32 cellular contexts compared by ENCODE assay signal in genomic region chr3:52839892-52840545, GRCh38. TPM values are rescaled to one million over a fixed set of nuclear protein-coding genes. Genes with fewer than 3 reads are reported as not detected.
DNase-seq lines count a peak whose midpoint lies in the region; ATAC-seq and TF ChIP-seq lines count a peak whose summit lies in the region.
"Had no signal": no experiment of that assay in that cellular context is flagged by ENCODE, and none has a peak within 500 bp of the region (broad histone marks: within the 10 kb centered on the region; RNA-seq: fewer than 3 reads in every experiment).

No MANE protein-coding gene starts in this region.

- POLR2A ChIA-PET in Caco-2 (lab: Charles Lee) (no interaction called here), T-cell (lab: Charles Lee) (no interaction called here)

- BruUV-seq in Caco-2 (replicated peaks; lab: Mats Ljungman, UMichigan), result no TSS peak

- TF ChIP-seq CTCF in left ventricle myocardium inferior (IDR thresholded peaks at IDR 0.05; ENCODE audit: borderline replicate concordance) (no peak), CD14-positive monocyte (IDR thresholded peaks at IDR 0.05) (no peak), Caco-2 (IDR thresholded peaks at IDR 0.05; ENCODE audit: insufficient read depth in 1 of 2, low read depth in 1 of 2, low read length in 1 of 2, severe bottlenecking in 1 of 2, unreplicated experiment in 1 of 2) (no peak)

- peak overlapping the region in 5 of 6 donors; percentile 53 to 97 (median 65) for H3K27ac Mint-ChIP-seq in immature natural killer cell
- H3K27ac Mint-ChIP-seq in CD14-positive monocyte, result peak overlapping the region in 1 of 7 donors; percentile 33
- H3K27ac Mint-ChIP-seq in Caco-2 (ENCODE audit: unreplicated experiment), result no peak overlapping the region
- H3K27ac Mint-ChIP-seq in T-cell, result no peak overlapping the region
- H3K27ac Mint-ChIP-seq: activated CD4-positive, alpha-beta memory T cell treated with anti-CD3 and anti-CD28 coated beads for 36 hours; CD8-positive, alpha-beta T cell had no signal

- H3K4me3 Mint-ChIP-seq in immature natural killer cell (peak overlapping the region; percentile 69 to 78 (median 72)), CD14-positive monocyte (no peak overlapping the region), Caco-2 (ENCODE audit: unreplicated experiment) (no peak overlapping the region), T-cell (no peak overlapping the region)
- H3K4me3 Mint-ChIP-seq: activated CD4-positive, alpha-beta memory T cell treated with anti-CD3 and anti-CD28 coated beads for 36 hours; CD8-positive, alpha-beta T cell; T-helper 1 cell treated with Interleukin-12 subunit alpha and Interleukin-12 subunit beta and Interleukin-4 antibody, amounts not matched to agents 30 μg/mL and 1 μg/mL, for 36 hours had no signal

- H3K27ac ChIP-seq in left ventricle myocardium inferior (replicated peaks), result no peak overlapping the region

- peaks cover 0 to 7% (median 0%) of the 10 kb centered on the region in 3 donors for H3K27me3 Mint-ChIP-seq in immature natural killer cell (ENCODE audit: low read depth in 3 of 3)
- H3K27me3 Mint-ChIP-seq in CD14-positive monocyte (ENCODE audit: low read depth in 3 of 3), result peaks cover 0 to 2% (median 0%) of the 10 kb centered on the region in 3 donors
- H3K27me3 Mint-ChIP-seq in Caco-2 (ENCODE audit: insufficient read depth, unreplicated experiment), result no peaks in the 10 kb centered on the region
- H3K27me3 Mint-ChIP-seq in T-cell, result no peaks in the 10 kb centered on the region
- H3K27me3 Mint-ChIP-seq: activated CD4-positive, alpha-beta memory T cell treated with anti-CD3 and anti-CD28 coated beads for 36 hours had no signal

- peaks cover 67% of the 10 kb centered on the region for H3K4me1 ChIP-seq in left ventricle myocardium inferior
- peaks cover 5% of the 10 kb centered on the region; the same call in 1 of the 2 replicates for H3K4me1 ChIP-seq in Caco-2

- H3K27me3 ChIP-seq in left ventricle myocardium inferior (ENCODE audit: low read depth) (no peaks in the 10 kb centered on the region), Caco-2 (replicated peaks; ENCODE audit: control insufficient read depth, insufficient read depth, low read length) (no peaks in the 10 kb centered on the region)

- DNase-seq in Right ventricle myocardium superior, result peak; percentile 17
- DNase-seq in left ventricle myocardium inferior, result no peak
- DNase-seq in M059J (ENCODE audit: low read depth), result peak; percentile 18
- DNase-seq in immature natural killer cell, result peak; percentile 29 to 51 (median 42)
- peak; percentile 6 for DNase-seq in renal cortical epithelial cell (ENCODE audit: low read depth)
- DNase-seq in CD14-positive monocyte (ENCODE audit: low spot score), result no peak
- no peak for DNase-seq in Caco-2
- no peak for DNase-seq in T-cell
- DNase-seq: activated CD4-positive, alpha-beta memory T cell treated with anti-CD3 and anti-CD28 coated beads for 36 hours; activated CD8-positive, alpha-beta memory T cell treated with anti-CD3 and anti-CD28 coated beads, Interleukin-2, amount 50 U/mL, for 4 hours; activated naive CD4-positive, alpha-beta T cell treated with Interleukin-2 at 50 U/mL for 16 hours; caudate nucleus; CD8-positive, alpha-beta T cell; DMS 273 treated with DMSO at 0.1 percent for 48 hours; effector CD8-positive, alpha-beta T cell; foreskin fibroblast; head of caudate nucleus; KG1; kidney glomerular epithelial cell; MM.1S; NCI-H1105 treated with DMSO at 0.1 percent for 48 hours; NCI-H2029 treated with DMSO at 0.1 percent for 48 hours; NCI-H524 treated with DMSO at 0.1 percent for 48 hours; OCI-M1; SK-N-SH; stimulated activated naive CD4-positive, alpha-beta T cell had no signal

- CTCF ChIA-PET in Caco-2 (lab: Charles Lee) (interaction anchor here (1.2 kb wide), 1 partner anchor 19 kb away, joined by 4 read pairs; no protein-coding TSS in a partner anchor), T-cell (lab: Charles Lee) (interaction anchor here in 1 of 2 donors (0.5 kb wide), 1 partner anchor 206 kb away, joined by 5 read pairs; the partner anchor contains the start of gene SFMBT1)

- intact Hi-C loops in Right ventricle myocardium superior (cut with DNase I), result no loop called here
- intact Hi-C loops in left ventricle myocardium inferior (cut with micrococcal nuclease), result no loop called here
- intact Hi-C loops in CD14-positive monocyte (cut with micrococcal nuclease), result loop anchor here in 1 of 2 donors (10.0 kb wide), 1 partner anchor 235 kb away; no protein-coding TSS in a partner anchor
- intact Hi-C loops in Caco-2 (cut with micrococcal nuclease; ENCODE audit: unreplicated experiment), result no loop called here

- no peaks in the 10 kb centered on the region for H3K9me3 ChIP-seq in left ventricle myocardium inferior (replicated peaks)
- no peaks in the 10 kb centered on the region for H3K9me3 ChIP-seq in Caco-2
- H3K9me3 ChIP-seq: SK-N-SH, thoracic aorta had no signal

- H3K4me1 Mint-ChIP-seq in immature natural killer cell (peaks cover 61 to 68% of the 10 kb centered on the region in 2 donors), CD14-positive monocyte (peaks cover 25% of the 10 kb centered on the region), Caco-2 (ENCODE audit: low read depth, unreplicated experiment) (peaks cover 6% of the 10 kb centered on the region), T-cell (peaks cover 31 to 40% (median 33%) of the 10 kb centered on the region in 3 donors)

- peaks cover 8 to 33% (median 14%) of the 10 kb centered on the region in 3 donors for H3K36me3 Mint-ChIP-seq in immature natural killer cell
- peaks cover 77 to 92% of the 10 kb centered on the region in 2 donors for H3K36me3 Mint-ChIP-seq in CD14-positive monocyte
- peaks cover 9% of the 10 kb centered on the region for H3K36me3 Mint-ChIP-seq in Caco-2 (ENCODE audit: insufficient read depth, unreplicated experiment)
- H3K36me3 Mint-ChIP-seq in T-cell, result peaks cover 40% of the 10 kb centered on the region

- H3K9me3 Mint-ChIP-seq in immature natural killer cell, result no peaks in the 10 kb centered on the region
- peaks cover 0 to 2% (median 0%) of the 10 kb centered on the region in 7 donors for H3K9me3 Mint-ChIP-seq in CD14-positive monocyte
- H3K9me3 Mint-ChIP-seq in Caco-2 (ENCODE audit: unreplicated experiment), result no peaks in the 10 kb centered on the region
- no peaks in the 10 kb centered on the region for H3K9me3 Mint-ChIP-seq in T-cell
- H3K9me3 Mint-ChIP-seq: activated CD4-positive, alpha-beta memory T cell treated with anti-CD3 and anti-CD28 coated beads for 36 hours; CD8-positive, alpha-beta T cell; T-helper 1 cell treated with Interleukin-12 subunit alpha and Interleukin-12 subunit beta and Interleukin-4 antibody, amounts not matched to agents 30 μg/mL and 1 μg/mL, for 36 hours had no signal

- H3K36me3 ChIP-seq in left ventricle myocardium inferior, result peaks cover 27% of the 10 kb centered on the region
- H3K36me3 ChIP-seq in Caco-2 (ENCODE audit: control insufficient read depth, insufficient read depth, low read length), result no peaks in the 10 kb centered on the region

- ATAC-seq in Right ventricle myocardium superior (ENCODE audit: poor library complexity) (no peak), T-cell (replicated peaks in 1 of 4) (no peak)
- ATAC-seq: activated CD4-positive, CD25-positive, alpha-beta regulatory T cell treated with anti-CD3 and anti-CD28 coated beads, Interleukin-2, amount 50 U/mL, for 24 hours; CD8-positive, alpha-beta T cell; esophagus mucosa had no signal

- H3K4me3 ChIP-seq in left ventricle myocardium inferior, result no peak overlapping the region
- no peak overlapping the region for H3K4me3 ChIP-seq in Caco-2 (ENCODE audit: low read depth, low read length)
- H3K4me3 ChIP-seq: coronary artery, thoracic aorta had no signal

RNA-seq across cellular contexts. Expression of gene MUSTN1, which starts 5.2 kb away (rescaled TPM):
- 17.8 TPM for total RNA-seq in Right ventricle myocardium superior
- 32.7 TPM for total RNA-seq in left ventricle myocardium inferior
- 0.27 TPM in 1 of 2 replicates, not detected in the other for total RNA-seq in M059J (2014; rRNA removed; shearing (Covaris generic))
- not detected for polyA plus RNA-seq in immature natural killer cell
- not detected in 2 replicates for total RNA-seq in renal cortical epithelial cell
- under 1 TPM in 1 of 2 donors, not detected in 1; 0.29 TPM for polyA plus RNA-seq in CD14-positive monocyte
- total RNA-seq in Caco-2 (2022), result 1.8 TPM in 1 of 2 replicates, not detected in the other
- 10 to 100 TPM in 1 of 5 donors, 1 to 10 TPM in 4; 1.6 to 10.2 (median 4.1) TPM for total RNA-seq in T-cell
- total RNA-seq: H4 had no signal

RNA-seq across cellular contexts. Expression of gene ITIH4, which starts 9.5 kb away (rescaled TPM):
- total RNA-seq in Right ventricle myocardium superior, result 1.3 TPM
- total RNA-seq in left ventricle myocardium inferior, result 5.0 TPM
- total RNA-seq in M059J (2014; rRNA removed; shearing (Covaris generic)), result 0.02 TPM in 1 of 2 replicates, not detected in the other
- under 1 TPM in 1 of 3 donors, not detected in 2; 0.71 TPM for polyA plus RNA-seq in immature natural killer cell
- total RNA-seq in renal cortical epithelial cell, result 1.9 TPM in 1 of 2 replicates, not detected in the other
- polyA plus RNA-seq in CD14-positive monocyte, result under 1 TPM in 1 of 2 donors, not detected in 1; 0.59 TPM
- 3.7 and 4.1 TPM in 2 replicates for total RNA-seq in Caco-2 (2022)
- total RNA-seq in T-cell, result 10 to 100 TPM; 37.2 to 63.3 (median 41.0) TPM

RNA-seq across cellular contexts. Expression of gene ITIH3, which starts 45.4 kb away (rescaled TPM):
- total RNA-seq in Right ventricle myocardium superior, result 0.35 TPM
- 0.55 TPM for total RNA-seq in left ventricle myocardium inferior
- not detected in 2 replicates for total RNA-seq in M059J (2014; rRNA removed; shearing (Covaris generic))
- polyA plus RNA-seq in immature natural killer cell, result not detected
- not detected in 2 replicates for total RNA-seq in renal cortical epithelial cell
- not detected for polyA plus RNA-seq in CD14-positive monocyte
- 0.23 and 0.27 TPM in 2 replicates for total RNA-seq in Caco-2 (2022)
- under 1 TPM in 3 of 5 donors, not detected in 2; 0.23 to 0.88 (median 0.76) TPM for total RNA-seq in T-cell
- total RNA-seq: activated CD4-positive, alpha-beta memory T cell treated with anti-CD3 and anti-CD28 coated beads for 36 hours; CD8-positive, alpha-beta T cell; H4 had no signal

RNA-seq across cellular contexts. Expression of gene STIMATE, which starts 57.3 kb away (rescaled TPM):
- total RNA-seq in Right ventricle myocardium superior, result 6.1 TPM
- 6.3 TPM for total RNA-seq in left ventricle myocardium inferior
- 3.6 and 15.5 TPM in 2 replicates for total RNA-seq in M059J (2014; rRNA removed; shearing (Covaris generic))
- polyA plus RNA-seq in immature natural killer cell, result 10 to 100 TPM in 1 of 3 donors, 1 to 10 TPM in 2; 3.3 to 11.0 (median 8.2) TPM
- total RNA-seq in renal cortical epithelial cell, result 11.5 and 12.1 TPM in 2 replicates
- polyA plus RNA-seq in CD14-positive monocyte, result 10 to 100 TPM in 1 of 2 donors, 1 to 10 TPM in 1; 8.9 to 11.7 TPM
- total RNA-seq in Caco-2 (2022), result 13.5 and 13.9 TPM in 2 replicates
- 10 to 100 TPM; 37.3 to 61.8 (median 52.9) TPM for total RNA-seq in T-cell

Comparison
In these comparisons a context has a peak if more than half of its experiments do, and no peak if none do; other contexts are left out.
1. DNase-seq: peak in Right ventricle myocardium superior (single experiment), M059J (single experiment), immature natural killer cell (3 of 3) and renal cortical epithelial cell (single experiment); none in left ventricle myocardium inferior (single experiment), CD14-positive monocyte (single experiment), Caco-2 (0 of 2) and T-cell (0 of 34).
2. H3K27ac Mint-ChIP-seq: peak in immature natural killer cell (5 of 6); none in Caco-2 (single experiment) and T-cell (0 of 2).
3. H3K4me3 Mint-ChIP-seq: peak in immature natural killer cell (5 of 5); none in CD14-positive monocyte (0 of 2), Caco-2 (single experiment) and T-cell (0 of 3).